ENCODE assay signal across 8 cellular contexts in genomic region chr11:33040127-33040861, GRCh38. TPM values are rescaled to one million over a fixed set of nuclear protein-coding genes. Genes with fewer than 3 reads are reported as not detected.
A peak's percentile ranks its signal among the peaks of the same experiment; 100 is the strongest.
DNase-seq lines count a peak whose midpoint lies in the region; ATAC-seq, FAIRE-seq and TF ChIP-seq lines count a peak whose summit lies in the region.

No MANE protein-coding gene starts in this region.

- no peaks in the 10 kb centered on the region for H4K20me1 ChIP-seq in keratinocyte (ENCODE audit: control insufficient read depth, extremely low read depth, insufficient read depth, low read length)

- H3K79me2 ChIP-seq in keratinocyte (ENCODE audit: control insufficient read depth, insufficient read depth, low read length) = peaks cover 21% of the 10 kb centered on the region

- H3K9me3 ChIP-seq in A673 (ENCODE audit: low read depth, low read length, poor library complexity, severe bottlenecking) (no peaks in the 10 kb centered on the region), keratinocyte (ENCODE audit: control insufficient read depth, low read depth, low read length) (peaks cover 1% of the 10 kb centered on the region)

- dilution Hi-C loops in keratinocyte (cut with MboI; ENCODE audit: extremely low pct_ligation_motif_present, low sequenced_read_pairs) = no loop called here

- POLR2A ChIA-PET in A673 (lab: Charles Lee; ENCODE audit: low non-redundant PET) = interaction anchor here (0.5 kb wide), 1 partner anchor 106 kb away, joined by 3 read pairs; no protein-coding TSS in a partner anchor

- intact Hi-C loops in A673 (cut with micrococcal nuclease; ENCODE audit: unreplicated experiment) = loop anchor here (2.0 to 5.0 kb wide), 2 partner anchors 15 to 148 kb away; partner anchors contain the start of gene QSER1

- H3K27me3 ChIP-seq in A673 (replicated peaks; ENCODE audit: insufficient read depth, low read depth, low read length, poor library complexity) (no peaks in the 10 kb centered on the region), keratinocyte (ENCODE audit: control insufficient read depth, extremely low read depth, insufficient read depth, low read length) (no peaks in the 10 kb centered on the region)

- TF ChIP-seq CTCF in A673 (conservative IDR thresholded peaks at IDR 0.05; ENCODE audit: low read depth, low read length) (no peak), astrocyte of the spinal cord (IDR thresholded peaks at IDR 0.05; ENCODE audit: low read depth, low read length) (no peak), keratinocyte (optimal IDR thresholded peaks at IDR 0.05 in 1 of 3, IDR thresholded peaks at IDR 0.05 in 1 of 3, conservative IDR thresholded peaks at IDR 0.05 in 1 of 3; ENCODE audit: extremely low read depth in 1 of 3, insufficient read depth in 2 of 3, low read length in 3 of 3) (no peak)

- in situ Hi-C loops in astrocyte of the spinal cord (cut with HindIII; ENCODE audit: low sequenced_read_pairs) = no loop called here

- no TSS peak for BruUV-seq in A673 (replicated peaks; lab: Mats Ljungman, UMichigan)

- H3K4me3 ChIP-seq in A673 (ENCODE audit: low read depth, low read length, poor library complexity, severe bottlenecking) (peak overlapping the region; percentile 63), astrocyte of the spinal cord (ENCODE audit: low read depth, low read length) (peak overlapping the region; percentile 70), keratinocyte (ENCODE audit: control insufficient read depth in 2 of 3, extremely low read depth in 1 of 3, insufficient read depth in 2 of 3, low read depth in 1 of 3, low read length in 3 of 3) (peak overlapping the region; percentile 49 to 91 (median 84))

- ATAC-seq in GM18870 (IDR thresholded peaks at IDR 0.05; ENCODE audit: unreplicated experiment) (peak; percentile 38), HG03196 (IDR thresholded peaks at IDR 0.05; ENCODE audit: unreplicated experiment) (peak; percentile 24), GM18520 (IDR thresholded peaks at IDR 0.05; ENCODE audit: unreplicated experiment) (no peak)

- CTCF ChIA-PET in A673 (lab: Charles Lee) = interaction anchor here (0.6 to 2.3 kb wide), 3 partner anchors 25 to 119 kb away, joined by 3 to 9 read pairs (median 6); no protein-coding TSS in a partner anchor

- H3K4me2 ChIP-seq in keratinocyte (ENCODE audit: control insufficient read depth, extremely low read depth, insufficient read depth, low read depth, low read length) = peak overlapping the region; percentile 87

- peak overlapping the region; percentile 94 for H2AFZ ChIP-seq in keratinocyte (ENCODE audit: control insufficient read depth, low read length)

- no peak for FAIRE-seq in keratinocyte (lab: Jason Lieb, UNC)

- H3K27ac ChIP-seq in A673 (ENCODE audit: low read depth, low read length, poor library complexity, severe bottlenecking) (peak overlapping the region; percentile 94), keratinocyte (ENCODE audit: control insufficient read depth, insufficient read depth, low read length) (peak overlapping the region; percentile 97)

- H3K9ac ChIP-seq in keratinocyte (ENCODE audit: control insufficient read depth, extremely low read depth, insufficient read depth, low read length) = peak overlapping the region; percentile 98

- H3K4me1 ChIP-seq in A673 (ENCODE audit: insufficient read depth, low read length, poor library complexity, severe bottlenecking) (peaks cover 32% of the 10 kb centered on the region), keratinocyte (ENCODE audit: control insufficient read depth, extremely low read depth, insufficient read depth, low read length) (peaks cover 38% of the 10 kb centered on the region)

- H3K9me1 ChIP-seq in keratinocyte (ENCODE audit: control insufficient read depth, extremely low read depth, insufficient read depth, low read length) = no peaks in the 10 kb centered on the region

- DNase-seq in A673 (ENCODE audit: low spot score) (peak; percentile 77), RPMI7951 (ENCODE audit: low read depth) (peak; percentile 14), astrocyte of the spinal cord (ENCODE audit: low read depth, low spot score) (no peak), keratinocyte (ENCODE audit: low read depth, low spot score) (no peak)
- DNase-seq in stimulated activated CD4-positive, alpha-beta T cell treated with anti-CD3 and anti-CD28 coated beads, TNF-alpha, amount 100 ng/mL, for 24 hours (ENCODE audit: low read depth in 3 of 3) = peak; percentile 8 to 41 (median 27)

- peaks cover 11% of the 10 kb centered on the region for H3K36me3 ChIP-seq in A673 (ENCODE audit: insufficient read depth, low read length, poor library complexity, severe bottlenecking)
- H3K36me3 ChIP-seq in keratinocyte (ENCODE audit: control insufficient read depth in 2 of 2, extremely low read depth in 1 of 2, insufficient read depth in 2 of 2, low read length in 2 of 2) = peaks cover 0 to 2% of the 10 kb centered on the region in 2 experiments

RNA-seq across cellular contexts. Expression of gene TCP11L1, which starts 0.9 kb away (rescaled TPM):
- 43.7 and 44.5 TPM in 2 replicates for total RNA-seq in A673 (2021)
- total RNA-seq in RPMI7951 (2014; rRNA removed; shearing (Covaris generic)) = 12.4 and 18.5 TPM in 2 replicates
- polyA plus RNA-seq in keratinocyte = 22.8 to 27.6 TPM (median 25.1 TPM) in 3 replicates
- polyA plus RNA-seq in keratinocyte (2011; ENCODE audit: low read depth) = 18.5 TPM
- 20.8 and 27.7 TPM in 2 replicates for polyA plus RNA-seq in keratinocyte (2011; cell fraction: cytosol; rRNA removed)
- 40.1 and 42.0 TPM in 2 replicates for polyA plus RNA-seq in keratinocyte (2011; cell fraction: nucleus; rRNA removed)
- 14.3 and 18.3 TPM in 2 replicates for polyA plus RNA-seq in keratinocyte (2012; ENCODE audit: low replicate concordance)
- 41.5 to 54.0 TPM (median 50.8 TPM) in 3 replicates for polyA minus RNA-seq in keratinocyte
- polyA minus RNA-seq in keratinocyte (2011; cell fraction: cytosol; rRNA and poly(A)+ RNA removed) = 45.1 TPM
- 35.2 and 63.4 TPM in 2 replicates for polyA minus RNA-seq in keratinocyte (2011; cell fraction: nucleus; rRNA and poly(A)+ RNA removed)

RNA-seq across cellular contexts. Expression of gene DEPDC7, which starts 24.6 kb away (rescaled TPM):
- total RNA-seq in A673 (2021) = 11.4 and 12.4 TPM in 2 replicates
- 14.7 TPM in 2 replicates for total RNA-seq in RPMI7951 (2014; rRNA removed; shearing (Covaris generic))
- polyA plus RNA-seq in keratinocyte = 15.5 to 29.8 TPM (median 19.3 TPM) in 3 replicates
- polyA plus RNA-seq in keratinocyte (2011; ENCODE audit: low read depth) = 16.4 TPM
- 9.0 and 19.3 TPM in 2 replicates for polyA plus RNA-seq in keratinocyte (2011; cell fraction: cytosol; rRNA removed)
- polyA plus RNA-seq in keratinocyte (2011; cell fraction: nucleus; rRNA removed) = 34.1 and 42.4 TPM in 2 replicates
- 7.2 and 13.6 TPM in 2 replicates for polyA plus RNA-seq in keratinocyte (2012; ENCODE audit: low replicate concordance)
- 3.6 to 14.0 TPM (median 10.9 TPM) in 3 replicates for polyA minus RNA-seq in keratinocyte
- 8.4 TPM for polyA minus RNA-seq in keratinocyte (2011; cell fraction: cytosol; rRNA and poly(A)+ RNA removed)
- 17.3 and 28.6 TPM in 2 replicates for polyA minus RNA-seq in keratinocyte (2011; cell fraction: nucleus; rRNA and poly(A)+ RNA removed)

Comparison
In these comparisons a context has a peak if more than half of its experiments do, and no peak if none do; other contexts are left out.
1. DNase-seq: peak in A673 (single experiment), RPMI7951 (single experiment) and stimulated activated CD4-positive, alpha-beta T cell treated with anti-CD3 and anti-CD28 coated beads, TNF-alpha, amount 100 ng/mL, for 24 hours (3 of 3); none in astrocyte of the spinal cord (single experiment) and keratinocyte (single experiment).
2. Peak in every context shown above with its lines, with median percentiles within 50 percentile points of each other: H3K4me3 ChIP-seq.